10 cellular contexts compared by ENCODE assay signal in genomic region chr1:54803761-54804470, GRCh38. TPM values are rescaled to one million over a fixed set of nuclear protein-coding genes. Genes with fewer than 3 reads are reported as not detected.
A peak's percentile ranks its signal among the peaks of the same experiment; 100 is the strongest.
DNase-seq lines count a peak whose midpoint lies in the region; ATAC-seq and TF ChIP-seq lines count a peak whose summit lies in the region.
"Had no signal": no experiment of that assay in that cellular context is flagged by ENCODE, and none has a peak within 500 bp of the region (broad histone marks: within the 10 kb centered on the region; RNA-seq: fewer than 3 reads in every experiment).

No MANE protein-coding gene starts in this region.

- DNase-seq in GM12865 (ENCODE audit: low read depth) (peak; percentile 26), RPMI8226 (peak; percentile 29), posterior vena cava (ENCODE audit: low spot score) (peak; percentile 91), NCI-H69 (lab: John Stamatoyannopoulos, UW) (no peak), NOMO-1 (lab: John Stamatoyannopoulos, UW; ENCODE audit: unreplicated experiment in 2 of 2) (no peak)
- DNase-seq: hypothalamus, naive B cell, NCI-H82 had no signal

- peak; percentile 36 for ATAC-seq in esophagus mucosa
- no peak for ATAC-seq in HG03520 (IDR thresholded peaks at IDR 0.05; ENCODE audit: unreplicated experiment)

- intact Hi-C loops in posterior vena cava (cut with DNase I), result no loop called here

- H3K4me3 ChIP-seq in GM12865 (ENCODE audit: low read depth, low read length), result no peak overlapping the region

- no peak for TF ChIP-seq CTCF in GM12865 (IDR thresholded peaks at IDR 0.05; ENCODE audit: insufficient read depth, low read depth, low read length, missing control alignments)

RNA-seq across cellular contexts. Expression of gene TTC22, which starts 2.8 kb away (rescaled TPM):
- total RNA-seq in esophagus mucosa, result 113 TPM
- total RNA-seq in posterior vena cava, result under 1 TPM in 1 of 2 donors, not detected in 1; 0.05 TPM

RNA-seq across cellular contexts. Expression of gene PARS2, which starts 39.6 kb away (rescaled TPM):
- total RNA-seq in esophagus mucosa, result 2.8 TPM
- total RNA-seq in posterior vena cava, result 1 to 10 TPM; 2.3 to 2.8 TPM

Comparison
In these comparisons a context has a peak if more than half of its experiments do, and no peak if none do; other contexts are left out.
1. DNase-seq: peak in GM12865 (single experiment), RPMI8226 (single experiment) and posterior vena cava (single experiment); none in NCI-H69 (single experiment) and NOMO-1 (0 of 2).
2. RNA of gene TTC22, which starts 2.8 kb away (total RNA-seq): 113 TPM in esophagus mucosa (single experiment); 0.05 TPM in posterior vena cava; every median in the first group is over 100 times any median in the second.